19 cellular contexts compared by ENCODE assay signal in the genomic region with DNA sequence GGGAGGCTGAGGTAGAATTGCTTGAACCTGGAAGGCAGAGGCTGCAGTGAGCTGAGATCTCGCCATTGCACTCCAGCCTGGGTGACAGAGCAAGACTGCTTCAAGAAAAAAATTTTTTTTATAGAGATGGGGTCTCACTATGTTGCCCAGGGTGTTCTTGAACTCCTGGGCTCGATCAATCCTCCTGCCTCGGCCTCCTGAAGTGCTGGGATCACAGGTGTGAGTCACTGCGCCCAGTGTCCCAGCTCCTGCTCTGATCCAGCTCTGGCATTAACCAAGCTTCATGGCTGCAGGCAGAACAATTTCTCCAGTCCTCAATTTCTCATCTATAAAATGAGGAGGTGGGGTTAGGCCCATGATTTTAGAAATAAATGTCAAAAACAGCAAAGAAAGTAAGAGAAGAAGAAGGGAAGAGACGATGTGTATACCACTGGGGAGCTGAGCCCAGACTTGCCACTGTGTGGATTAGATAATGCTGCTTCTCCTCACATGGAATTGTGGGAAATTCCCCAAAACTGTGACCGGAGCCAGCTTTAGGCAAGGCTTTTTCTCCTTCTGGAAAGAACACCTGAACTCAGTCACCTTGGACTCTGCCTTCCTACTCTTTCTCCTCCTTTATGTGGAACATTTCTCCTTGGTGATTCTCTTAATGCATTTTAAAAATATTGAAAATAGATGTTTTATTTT. TPM values are rescaled to one million over a fixed set of nuclear protein-coding genes. Genes with fewer than 3 reads are reported as not detected.
A peak's percentile ranks its signal among the peaks of the same experiment; 100 is the strongest.
DNase-seq lines count a peak whose midpoint lies in the region; ATAC-seq, FAIRE-seq and TF ChIP-seq lines count a peak whose summit lies in the region.
"Had no signal": no experiment of that assay in that cellular context is flagged by ENCODE, and none has a peak within 500 bp of the region (broad histone marks: within the 10 kb centered on the region; RNA-seq: fewer than 3 reads in every experiment).

No MANE protein-coding gene starts in this region.

- peaks cover 4% of the 10 kb centered on the region for H3K27me3 Mint-ChIP-seq in H9 (ENCODE audit: low read depth)
- H3K27me3 Mint-ChIP-seq: activated CD4-positive, alpha-beta T cell treated with anti-CD3 and anti-CD28 coated beads for 36 hours; naive thymus-derived CD4-positive, alpha-beta T cell had no signal

- H3K36me3 ChIP-seq in PC-3 (ENCODE audit: low read depth, low read length) (no peaks in the 10 kb centered on the region), mammary epithelial cell (ENCODE audit: insufficient read depth, low read length) (no peaks in the 10 kb centered on the region), keratinocyte (ENCODE audit: control insufficient read depth in 2 of 2, extremely low read depth in 1 of 2, insufficient read depth in 2 of 2, low read length in 2 of 2) (no peaks in the 10 kb centered on the region), thoracic aorta (no peaks in the 10 kb centered on the region), mucosa of descending colon (ENCODE audit: low read depth) (no peaks in the 10 kb centered on the region)

- no peak overlapping the region for H3K4me2 ChIP-seq in PC-3 (ENCODE audit: low read length)
- H3K4me2 ChIP-seq in mammary epithelial cell (ENCODE audit: insufficient read depth, low read depth, low read length) = no peak overlapping the region
- no peak overlapping the region for H3K4me2 ChIP-seq in keratinocyte (ENCODE audit: control insufficient read depth, extremely low read depth, insufficient read depth, low read depth, low read length)
- no peak overlapping the region for H3K4me2 ChIP-seq in H9 (ENCODE audit: insufficient read depth, insufficient read length, low read length)
- H3K4me2 ChIP-seq: smooth muscle cell had no signal

- no peak overlapping the region for H2AK5ac ChIP-seq in H9 (ENCODE audit: insufficient read length, low read length)

- no peaks in the 10 kb centered on the region for H3F3A ChIP-seq in PC-3 (ENCODE audit: low read length, unreplicated experiment)

- H4K91ac ChIP-seq in H9 (ENCODE audit: insufficient read length, low read depth, low read length) = no peak overlapping the region

- no peaks in the 10 kb centered on the region for H3K9me3 ChIP-seq in PC-3 (ENCODE audit: low read length)
- H3K9me3 ChIP-seq in mammary epithelial cell (replicated peaks; ENCODE audit: insufficient read depth, low read length) = no peaks in the 10 kb centered on the region
- H3K9me3 ChIP-seq in keratinocyte (ENCODE audit: control insufficient read depth, low read depth, low read length) = no peaks in the 10 kb centered on the region
- no peaks in the 10 kb centered on the region for H3K9me3 ChIP-seq in thoracic aorta
- no peaks in the 10 kb centered on the region for H3K9me3 ChIP-seq in mucosa of descending colon
- H3K9me3 ChIP-seq in H9 (ENCODE audit: control insufficient read depth, low read depth, low read length) = no peaks in the 10 kb centered on the region

- H3K36me3 Mint-ChIP-seq in H9 (ENCODE audit: insufficient read depth in 1 of 3, low read depth in 3 of 3) = no peaks in the 10 kb centered on the region
- H3K36me3 Mint-ChIP-seq: type B pancreatic cell had no signal

- no peak overlapping the region for H3K14ac ChIP-seq in H9 (ENCODE audit: insufficient read depth, low read length)

- H3K56ac ChIP-seq in H9 (ENCODE audit: insufficient read length, low read depth, low read length) = no peak overlapping the region

- no peaks in the 10 kb centered on the region for H3K9me2 ChIP-seq in PC-3 (replicated peaks; ENCODE audit: low read length)

- H3K4me1 ChIP-seq in PC-3 (ENCODE audit: insufficient read depth, low read length) = peaks cover 10% of the 10 kb centered on the region
- H3K4me1 ChIP-seq in mammary epithelial cell (ENCODE audit: insufficient read depth, low read length) = peaks cover 19% of the 10 kb centered on the region
- H3K4me1 ChIP-seq in keratinocyte (ENCODE audit: control insufficient read depth, extremely low read depth, insufficient read depth, low read length) = peaks cover 18% of the 10 kb centered on the region
- peaks cover 9 to 46% of the 10 kb centered on the region in 2 donors for H3K4me1 ChIP-seq in thoracic aorta (ENCODE audit: control insufficient read depth in 1 of 2, low read depth in 2 of 2)
- no peaks in the 10 kb centered on the region for H3K4me1 ChIP-seq in mucosa of descending colon (ENCODE audit: low read depth)
- peaks cover 1% of the 10 kb centered on the region; the same call in 1 of the 2 replicates for H3K4me1 ChIP-seq in H9 (ENCODE audit: insufficient read depth, low read length)

- no peak overlapping the region for H3K27ac Mint-ChIP-seq in H9
- H3K27ac Mint-ChIP-seq: activated CD4-positive, alpha-beta T cell treated with anti-CD3 and anti-CD28 coated beads for 36 hours; naive thymus-derived CD4-positive, alpha-beta T cell; type B pancreatic cell had no signal

- H3K23ac ChIP-seq in H9 (ENCODE audit: insufficient read length, low read depth, low read length) = no peak overlapping the region

- H2AFZ ChIP-seq in PC-3 (ENCODE audit: low read length) (no peak overlapping the region), mammary epithelial cell (ENCODE audit: low read depth, low read length) (no peak overlapping the region), keratinocyte (ENCODE audit: control insufficient read depth, low read length) (no peak overlapping the region), H9 (ENCODE audit: low read length) (no peak overlapping the region)

- H3K4me1 Mint-ChIP-seq in H9 = peaks cover 14 to 17% of the 10 kb centered on the region in 2 experiments
- H3K4me1 Mint-ChIP-seq: activated CD4-positive, alpha-beta T cell treated with anti-CD3 and anti-CD28 coated beads for 36 hours had no signal

- H2BK20ac ChIP-seq in H9 (ENCODE audit: low read depth, low read length, poor library complexity, severe bottlenecking) = no peak overlapping the region

- no peak overlapping the region for H4K8ac ChIP-seq in H9 (replicated peaks; ENCODE audit: insufficient read length, low read depth, low read length)

- POLR2A ChIA-PET in PC-3 (lab: Charles Lee; ENCODE audit: unreplicated experiment) = no interaction called here

- no peak overlapping the region for H3K4me3 Mint-ChIP-seq in H9
- H3K4me3 Mint-ChIP-seq: activated CD4-positive, alpha-beta T cell treated with anti-CD3 and anti-CD28 coated beads for 36 hours; naive thymus-derived CD4-positive, alpha-beta T cell; type B pancreatic cell had no signal

- no TSS peak for BruUV-seq in PC-3 (replicated peaks; lab: Mats Ljungman, UMichigan)
- BruUV-seq in mammary epithelial cell (replicated peaks; lab: Mats Ljungman, UMichigan) = no TSS peak

- H3K27ac ChIP-seq in PC-3 (ENCODE audit: low read length) (peak overlapping the region; percentile 37; the same call in 1 of the 2 replicates), mammary epithelial cell (ENCODE audit: insufficient read depth, low read depth, low read length) (peak overlapping the region; percentile 24), keratinocyte (ENCODE audit: control insufficient read depth, insufficient read depth, low read length) (peak overlapping the region; percentile 66), thoracic aorta (peak overlapping the region; percentile 39 to 82), H9 (ENCODE audit: insufficient read length, low read depth, low read length) (no peak overlapping the region)

- FAIRE-seq in keratinocyte (lab: Jason Lieb, UNC) = no peak
- FAIRE-seq: GM18507 had no signal

- H3K79me2 ChIP-seq in PC-3 (ENCODE audit: low read length) (no peaks in the 10 kb centered on the region), mammary epithelial cell (ENCODE audit: insufficient read depth, low read length) (no peaks in the 10 kb centered on the region), keratinocyte (ENCODE audit: control insufficient read depth, insufficient read depth, low read length) (no peaks in the 10 kb centered on the region), H9 (ENCODE audit: insufficient read depth, low read length) (no peaks in the 10 kb centered on the region)

- no peak overlapping the region for H3K9ac ChIP-seq in PC-3 (ENCODE audit: low read length)
- no peak overlapping the region for H3K9ac ChIP-seq in mammary epithelial cell (ENCODE audit: insufficient read depth, low read length)
- no peak overlapping the region for H3K9ac ChIP-seq in keratinocyte (ENCODE audit: control insufficient read depth, extremely low read depth, insufficient read depth, low read length)
- no peak overlapping the region for H3K9ac ChIP-seq in H9 (ENCODE audit: extremely low read depth, insufficient read length, low read length)

- DNase-seq in PC-3 (no peak), mammary epithelial cell (peak; percentile 58), keratinocyte (ENCODE audit: low read depth, low spot score) (no peak), thoracic aorta (ENCODE audit: low spot score) (no peak), mucosa of descending colon (no peak), COR-L47 (lab: John Stamatoyannopoulos, UW) (no peak), H9 (no peak), head of caudate nucleus (no peak)
- DNase-seq: activated CD4-positive, alpha-beta T cell treated with anti-CD3 and anti-CD28 coated beads for 36 hours; activated CD8-positive, alpha-beta memory T cell treated with anti-CD3 and anti-CD28 coated beads for 24 hours; activated gamma-delta T cell; cerebellar nuclear complex; naive thymus-derived CD4-positive, alpha-beta T cell; NCI-H1436 treated with DMSO at 0.1 percent for 48 hours; retina; T-helper 2 cell had no signal

- no peaks in the 10 kb centered on the region for H3K23me2 ChIP-seq in H9 (ENCODE audit: insufficient read length, low read depth, low read length, poor library complexity, severe bottlenecking)

- H3K4me3 ChIP-seq in PC-3 (ENCODE audit: low read length) = no peak overlapping the region
- H3K4me3 ChIP-seq in mammary epithelial cell (replicated peaks in 1 of 3; ENCODE audit: insufficient read depth in 1 of 3, low read depth in 2 of 3, low read length in 3 of 3) = no peak overlapping the region
- H3K4me3 ChIP-seq in keratinocyte (ENCODE audit: control insufficient read depth in 2 of 3, extremely low read depth in 1 of 3, insufficient read depth in 2 of 3, low read depth in 1 of 3, low read length in 3 of 3) = no peak overlapping the region
- no peak overlapping the region for H3K4me3 ChIP-seq in thoracic aorta
- H3K4me3 ChIP-seq in mucosa of descending colon = no peak overlapping the region
- H3K4me3 ChIP-seq: smooth muscle cell had no signal

- H2BK5ac ChIP-seq in H9 (ENCODE audit: insufficient read length, low read length) = no peak overlapping the region

- dilution Hi-C loops in mammary epithelial cell (cut with HindIII; ENCODE audit: low sequenced_read_pairs) (no loop called here), keratinocyte (cut with MboI; ENCODE audit: extremely low pct_ligation_motif_present, low sequenced_read_pairs) (loop anchor here (25.0 kb wide), 1 partner anchor 135 kb away; the partner anchor contains the start of gene RBM17)

- TF ChIP-seq CTCF in PC-3 (conservative IDR thresholded peaks at IDR 0.05; ENCODE audit: low read depth, low read length) = no peak
- no peak for TF ChIP-seq CTCF in mammary epithelial cell (conservative IDR thresholded peaks at IDR 0.05 in 1 of 2, IDR thresholded peaks at IDR 0.05 in 1 of 2; ENCODE audit: extremely low read depth in 1 of 2, insufficient read depth in 1 of 2, low read depth in 1 of 2, low read length in 2 of 2)
- TF ChIP-seq CTCF in keratinocyte (optimal IDR thresholded peaks at IDR 0.05 in 1 of 3, IDR thresholded peaks at IDR 0.05 in 1 of 3, conservative IDR thresholded peaks at IDR 0.05 in 1 of 3; ENCODE audit: extremely low read depth in 1 of 3, insufficient read depth in 2 of 3, low read length in 3 of 3) = no peak
- TF ChIP-seq CTCF in thoracic aorta (IDR thresholded peaks at IDR 0.05) = no peak
- TF ChIP-seq CTCF in mucosa of descending colon (IDR thresholded peaks at IDR 0.05) = no peak
- TF ChIP-seq CTCF in H9 (conservative IDR thresholded peaks at IDR 0.05) = no peak

- no peaks in the 10 kb centered on the region for H3K9me1 ChIP-seq in keratinocyte (ENCODE audit: control insufficient read depth, extremely low read depth, insufficient read depth, low read length)

- H4K20me1 ChIP-seq in PC-3 (ENCODE audit: low read length) (no peaks in the 10 kb centered on the region), mammary epithelial cell (ENCODE audit: insufficient read depth, low read length) (no peaks in the 10 kb centered on the region), keratinocyte (ENCODE audit: control insufficient read depth, extremely low read depth, insufficient read depth, low read length) (no peaks in the 10 kb centered on the region), H9 (ENCODE audit: control insufficient read depth, insufficient read depth, insufficient read length) (no peaks in the 10 kb centered on the region)

- no peak overlapping the region for H3T11ph ChIP-seq in H9 (ENCODE audit: low read length)

- no peak overlapping the region for H4K5ac ChIP-seq in H9 (ENCODE audit: insufficient read length, low read depth, low read length)

- no peaks in the 10 kb centered on the region; a peak in 1 of 5 replicates for H3K9me3 Mint-ChIP-seq in H9
- H3K9me3 Mint-ChIP-seq: type B pancreatic cell had no signal

- CTCF ChIA-PET in PC-3 (lab: Charles Lee) = no interaction called here
- CTCF ChIA-PET in mammary epithelial cell (lab: Charles Lee; ENCODE audit: low non-redundant PET) = interaction anchor here (0.6 kb wide), 1 partner anchor 1102 kb away, joined by 3 read pairs; no protein-coding TSS in a partner anchor

- intact Hi-C loops in PC-3 (cut with micrococcal nuclease) = loop anchor here (2.0 kb wide), 1 partner anchor 63 kb away; no protein-coding TSS in a partner anchor
- intact Hi-C loops in mammary epithelial cell (cut with micrococcal nuclease) = loop anchor here (1.0 kb wide), 3 partner anchors 25 to 449 kb away; partner anchors contain the start of gene IL15RA
- intact Hi-C loops in mucosa of descending colon (cut with DNase I, micrococcal nuclease) = no loop called here
- intact Hi-C loops in head of caudate nucleus (cut with DNase I) = no loop called here

- no peaks in the 10 kb centered on the region for H3K79me1 ChIP-seq in H9 (ENCODE audit: insufficient read depth, low read depth, low read length, poor library complexity, severe bottlenecking)

- no peak overlapping the region for H2BK12ac ChIP-seq in H9 (ENCODE audit: insufficient read length, low read depth, low read length)

- H3K4ac ChIP-seq in H9 (ENCODE audit: low read depth, low read length) = no peak overlapping the region

- in situ Hi-C loops in mammary epithelial cell (cut with MboI; ENCODE audit: low sequenced_read_pairs in 2 of 2) = no loop called here

- H3K18ac ChIP-seq in H9 (ENCODE audit: insufficient read length, low read depth, low read length) = no peak overlapping the region

- WGBS in mammary epithelial cell (ENCODE audit: low coverage, missing lambda C conversion rate) = 63% methylated on average over 6 of the region's 6 CpGs
- no CpG with 5 or more reads among the region's 6 CpGs for WGBS in H9 (ENCODE audit: extremely low coverage, insufficient read length, low lambda C conversion rate)

- H3K27me3 ChIP-seq in PC-3 (ENCODE audit: low read length) (no peaks in the 10 kb centered on the region), mammary epithelial cell (ENCODE audit: insufficient read depth, low read length) (no peaks in the 10 kb centered on the region), keratinocyte (ENCODE audit: control insufficient read depth, extremely low read depth, insufficient read depth, low read length) (no peaks in the 10 kb centered on the region), thoracic aorta (replicated peaks; ENCODE audit: insufficient read depth) (no peaks in the 10 kb centered on the region), H9 (ENCODE audit: insufficient read depth, low read length) (no peaks in the 10 kb centered on the region)

- no peak overlapping the region for H2BK120ac ChIP-seq in H9 (ENCODE audit: low read depth, low read length, poor library complexity, severe bottlenecking)

- ATAC-seq in PC-3 = no peak
- no peak for ATAC-seq in thoracic aorta (ENCODE audit: insufficient number of reproducible peaks, low FRiP score, low read depth)
- ATAC-seq in mucosa of descending colon = no peak
- ATAC-seq: activated CD4-positive, alpha-beta T cell treated with anti-CD3 and anti-CD28 coated beads for 36 hours had no signal

- no peak overlapping the region for H2BK15ac ChIP-seq in H9 (ENCODE audit: low read depth, low read length)

RNA-seq across cellular contexts. Expression of gene IL15RA, which starts 25.5 kb away (rescaled TPM):
- 4.4 and 5.9 TPM in 2 replicates for total RNA-seq in PC-3 (2014; rRNA removed)
- 1 to 10 TPM; 1.8 to 2.2 TPM for total RNA-seq in mammary epithelial cell
- polyA plus RNA-seq in mammary epithelial cell = 2.6 TPM
- polyA minus RNA-seq in mammary epithelial cell = 1.3 TPM
- polyA plus RNA-seq in keratinocyte = 3.1 to 4.9 TPM (median 3.8 TPM) in 3 replicates
- 0.49 TPM for polyA plus RNA-seq in keratinocyte (2011; ENCODE audit: low read depth)
- 3.5 and 5.2 TPM in 2 replicates for polyA plus RNA-seq in keratinocyte (2011; cell fraction: cytosol; rRNA removed)
- polyA plus RNA-seq in keratinocyte (2011; cell fraction: nucleus; rRNA removed) = 7.2 and 11.1 TPM in 2 replicates
- 4.1 and 5.0 TPM in 2 replicates for polyA plus RNA-seq in keratinocyte (2012; ENCODE audit: low replicate concordance)
- polyA minus RNA-seq in keratinocyte = 2.3 to 8.4 TPM (median 3.1 TPM) in 3 replicates
- polyA minus RNA-seq in keratinocyte (2011; cell fraction: cytosol; rRNA and poly(A)+ RNA removed) = 4.8 TPM
- 2.0 and 3.1 TPM in 2 replicates for polyA minus RNA-seq in keratinocyte (2011; cell fraction: nucleus; rRNA and poly(A)+ RNA removed)
- 10 to 100 TPM; 34.4 to 44.1 TPM for total RNA-seq in thoracic aorta
- 10 to 100 TPM; 19.4 to 26.6 (median 20.6) TPM for total RNA-seq in mucosa of descending colon
- total RNA-seq in H9 (2021) = 0.18 and 0.31 TPM in 2 replicates

Comparison
In these comparisons a context has a peak if more than half of its experiments do, and no peak if none do; other contexts are left out.
1. intact Hi-C loops: an anchor here in PC-3 (2.0 kb wide) and mammary epithelial cell (1.0 kb wide); none called in mucosa of descending colon and head of caudate nucleus.